In the genomic region with DNA sequence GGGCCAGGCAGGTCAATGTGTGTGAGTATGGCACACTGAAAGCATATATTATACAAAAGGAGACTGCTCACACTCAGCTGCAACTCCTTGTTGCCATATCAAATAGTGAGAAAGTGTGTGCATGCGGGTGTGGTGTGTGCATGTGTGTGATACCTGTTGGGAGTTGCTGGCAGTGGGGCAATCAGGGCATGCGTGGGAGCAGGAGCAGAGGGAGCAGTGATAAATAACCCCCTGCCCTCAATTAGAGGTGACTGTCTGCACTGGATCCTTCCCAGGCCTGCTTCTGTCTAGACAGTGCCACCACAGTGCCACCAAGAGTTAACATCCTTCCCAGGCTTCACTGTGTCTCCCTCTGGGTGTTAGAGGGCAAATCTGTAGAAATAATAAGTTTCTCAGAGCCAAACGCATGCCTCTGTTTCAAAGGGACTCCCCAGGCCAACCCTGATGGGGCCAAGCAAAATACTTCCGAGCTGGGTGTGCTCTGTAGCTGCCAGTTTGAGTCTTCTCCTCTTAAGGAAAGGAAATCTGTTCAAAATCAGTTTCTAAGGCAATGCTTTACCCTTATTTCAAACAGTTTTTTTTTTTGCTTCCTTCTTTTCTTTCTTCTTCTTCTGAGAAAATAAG, we compare ENCODE assay signal across 27 cellular contexts. TPM values are rescaled to one million over a fixed set of nuclear protein-coding genes. Genes with fewer than 3 reads are reported as not detected.
DNase-seq lines count a peak whose midpoint lies in the region; ATAC-seq, FAIRE-seq and TF ChIP-seq lines count a peak whose summit lies in the region.
"Had no signal": no experiment of that assay in that cellular context is flagged by ENCODE, and none has a peak within 500 bp of the region (broad histone marks: within the 10 kb centered on the region; RNA-seq: fewer than 3 reads in every experiment).

No MANE protein-coding gene starts in this region.

- no peak overlapping the region for H3K27ac ChIP-seq in pancreas
- H3K27ac ChIP-seq: adrenal gland, HL-60, lower lobe of right lung, parathyroid adenoma, PC-9, VCaP had no signal

- no peak for FAIRE-seq in pancreas (lab: Jason Lieb, UNC)

- DNase-seq in NCI-H69 (lab: John Stamatoyannopoulos, UW) (peak; percentile 1), astrocyte of the hippocampus (ENCODE audit: low read depth, low spot score) (peak; percentile 18), iris pigment epithelial cell (ENCODE audit: low read depth) (peak; percentile 16), sciatic nerve (ENCODE audit: low spot score) (no peak), pancreas (no peak), GM13976 (ENCODE audit: low spot score) (no peak), germinal center (ENCODE audit: low spot score) (no peak), NCI-H2029 (lab: John Stamatoyannopoulos, UW) (no peak)
- DNase-seq: activated CD4-positive, alpha-beta T cell treated with anti-CD3 and anti-CD28 coated beads, Interleukin-2, amount 50 U/mL, for 4 hours; activated CD8-positive, alpha-beta memory T cell treated with anti-CD3 and anti-CD28 coated beads, Interleukin-2, amount 50 U/mL, for 48 hours; activated effector memory CD4-positive, alpha-beta T cell treated with Interleukin-2 at 50 U/mL for 16 hours; adrenal gland; CD4-positive, alpha-beta memory T cell; central memory CD4-positive, alpha-beta T cell; effector CD4-positive, alpha-beta T cell; GDM1; head of caudate nucleus; lower lobe of right lung; MM.1S; NCI-H774; PC-9; stimulated activated naive CD8-positive, alpha-beta T cell treated with anti-CD3 and anti-CD28 coated beads, Interleukin-15, amount 100 ng/mL, for 72 hours; T-helper 2 cell had no signal

- H3K36me3 ChIP-seq in pancreas, result no peaks in the 10 kb centered on the region
- H3K36me3 ChIP-seq: adrenal gland, lower lobe of right lung had no signal

- ATAC-seq in sciatic nerve, result peak; percentile 45
- ATAC-seq in pancreas, result no peak
- ATAC-seq: lower lobe of right lung; stimulated activated naive CD8-positive, alpha-beta T cell treated with anti-CD3 and anti-CD28 coated beads, Interleukin-15, amount 100 ng/mL, for 72 hours had no signal

- intact Hi-C loops in sciatic nerve (cut with DNase I) (no loop called here), pancreas (cut with DNase I) (loop anchor here in 1 of 3 donors (10.0 kb wide), 1 partner anchor 850 kb away; no protein-coding TSS in a partner anchor)

- H3K27me3 ChIP-seq in pancreas, result no peaks in the 10 kb centered on the region
- H3K27me3 ChIP-seq: adrenal gland had no signal

- no peaks in the 10 kb centered on the region for H3K9me3 ChIP-seq in pancreas
- H3K9me3 ChIP-seq: adrenal gland, lower lobe of right lung had no signal

- TF ChIP-seq CTCF in pancreas (IDR thresholded peaks at IDR 0.05), result no peak
- no peak for TF ChIP-seq CTCF in GM13976 (IDR thresholded peaks at IDR 0.05; ENCODE audit: borderline replicate concordance, control extremely low read depth, extremely low read depth, insufficient read depth, missing control alignments)

- 61 to 65% methylated on average over 4 of the region's 4 CpGs for WGBS in pancreas, 2 donors

- peaks cover 0 to 4% (median 0%) of the 10 kb centered on the region in 3 donors for H3K4me1 ChIP-seq in pancreas
- H3K4me1 ChIP-seq: adrenal gland, lower lobe of right lung, parathyroid adenoma had no signal

- in situ Hi-C loops in GM13976 (cut with MboI; ENCODE audit: low sequenced_read_pairs, unreplicated experiment), result loop anchor here (25.0 kb wide), 1 partner anchor 847 kb away; a partner anchor contains a TSS

- no peak overlapping the region for H3K4me3 ChIP-seq in pancreas
- H3K4me3 ChIP-seq: adrenal gland, lower lobe of right lung, PC-9, skin epidermis had no signal

RNA-seq across cellular contexts. Expression of a gene that starts 45.5 kb away (rescaled TPM):
- 19.8 TPM for total RNA-seq in sciatic nerve
- total RNA-seq in pancreas, result 10 to 100 TPM in 2 of 6 donors, 1 to 10 TPM in 4; 8.0 to 13.5 (median 8.9) TPM
- polyA plus RNA-seq in pancreas, result 10 to 100 TPM in 1 of 2 donors, 1 to 10 TPM in 1; 8.2 to 13.6 TPM

Comparison
In these comparisons a context has a peak if more than half of its experiments do, and no peak if none do; other contexts are left out.
1. DNase-seq: peak in NCI-H69 (single experiment), astrocyte of the hippocampus (single experiment) and iris pigment epithelial cell (single experiment); none in sciatic nerve (single experiment), pancreas (0 of 6), GM13976 (single experiment), germinal center (single experiment) and NCI-H2029 (single experiment).